In the genomic region with DNA sequence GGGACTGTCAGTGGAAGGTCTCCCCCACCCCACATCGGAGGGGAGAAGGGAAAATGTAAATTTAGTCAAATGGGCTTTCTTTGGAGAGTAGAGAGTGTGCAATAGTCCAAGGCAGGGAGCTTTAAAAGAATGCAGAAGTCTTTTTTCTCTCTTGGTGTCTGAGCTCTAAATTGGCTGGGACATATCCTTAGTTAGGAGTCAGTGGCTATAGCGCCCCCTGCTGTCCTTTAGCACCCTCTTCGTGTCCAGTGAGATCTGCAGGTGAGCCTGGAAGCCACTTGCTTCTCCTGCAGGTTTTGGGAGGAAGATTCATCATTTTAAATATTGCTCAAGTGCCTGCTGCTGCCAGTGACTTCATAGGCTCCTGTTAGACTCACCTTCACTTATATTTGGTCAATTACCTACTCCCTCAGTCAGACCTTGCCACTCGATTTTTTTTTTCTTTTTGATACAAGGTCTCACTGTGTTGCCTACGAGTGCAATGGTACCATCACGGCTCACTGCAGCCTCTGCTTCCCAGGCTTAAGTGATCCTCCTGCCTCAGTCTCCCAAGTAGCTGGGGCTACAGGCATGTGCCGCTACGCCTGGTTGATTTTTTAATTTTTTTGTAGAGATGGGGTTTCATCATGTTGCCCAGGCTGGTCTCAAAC, we compare ENCODE assay signal across 8 cellular contexts.
DNase-seq lines count a peak whose midpoint lies in the region; ATAC-seq and TF ChIP-seq lines count a peak whose summit lies in the region.

No MANE protein-coding gene starts in this region.

- no peaks in the 10 kb centered on the region for H3K36me3 ChIP-seq in SJSA1

- H3K27me3 Mint-ChIP-seq in activated naive CD4-positive, alpha-beta T cell treated with anti-CD3 and anti-CD28 coated beads for 36 hours (ENCODE audit: low read depth), result no peaks in the 10 kb centered on the region
- H3K27me3 Mint-ChIP-seq in glutamatergic neuron (ENCODE audit: unreplicated experiment), result no peaks in the 10 kb centered on the region

- DNase-seq in GF-D8 (lab: John Stamatoyannopoulos, UW) (peak; percentile 53), LHCN-M2 (ENCODE audit: low read depth) (peak; percentile 18), SJSA1 (ENCODE audit: low read depth in 1 of 2, low spot score in 2 of 2) (peak; percentile 45 to 70), glutamatergic neuron (peak; percentile 84), posterior vena cava (ENCODE audit: low spot score) (peak; percentile 92), ureter (ENCODE audit: low spot score) (peak; percentile 81)
- DNase-seq in activated naive CD4-positive, alpha-beta T cell treated with anti-CD3 and anti-CD28 coated beads for 36 hours, result peak; percentile 93

- ATAC-seq in GM21515 (IDR thresholded peaks at IDR 0.05; ENCODE audit: unreplicated experiment), result no peak

- no peaks in the 10 kb centered on the region for H3K27me3 ChIP-seq in SJSA1 (replicated peaks)

- no peak overlapping the region for H3K27ac ChIP-seq in SJSA1

- TF ChIP-seq CTCF in glutamatergic neuron (IDR thresholded peaks at IDR 0.05; ENCODE audit: partially characterized antibody, unreplicated experiment), result peak; percentile 88

- H3K27ac Mint-ChIP-seq in activated naive CD4-positive, alpha-beta T cell treated with anti-CD3 and anti-CD28 coated beads for 36 hours, result no peak overlapping the region
- no peak overlapping the region for H3K27ac Mint-ChIP-seq in glutamatergic neuron (ENCODE audit: unreplicated experiment)

- H3K4me3 Mint-ChIP-seq in activated naive CD4-positive, alpha-beta T cell treated with anti-CD3 and anti-CD28 coated beads for 36 hours, result no peak overlapping the region
- no peak overlapping the region for H3K4me3 Mint-ChIP-seq in glutamatergic neuron (ENCODE audit: unreplicated experiment)

- no peaks in the 10 kb centered on the region for H3K36me3 Mint-ChIP-seq in activated naive CD4-positive, alpha-beta T cell treated with anti-CD3 and anti-CD28 coated beads for 36 hours (ENCODE audit: low read depth)
- no peaks in the 10 kb centered on the region for H3K36me3 Mint-ChIP-seq in glutamatergic neuron (ENCODE audit: unreplicated experiment)

- CTCF ChIA-PET in activated naive CD4-positive, alpha-beta T cell treated with anti-CD3 and anti-CD28 coated beads for 36 hours (lab: Charles Lee), result interaction anchor here (0.5 to 9.8 kb wide), 41 partner anchors 10 to 494 kb away, joined by 3 to 195 read pairs (median 4); no protein-coding TSS in a partner anchor

- no peak overlapping the region for H3K4me3 ChIP-seq in SJSA1

- no peaks in the 10 kb centered on the region for H3K9me3 ChIP-seq in SJSA1 (replicated peaks)

- intact Hi-C loops in activated naive CD4-positive, alpha-beta T cell treated with anti-CD3 and anti-CD28 coated beads for 36 hours (cut with micrococcal nuclease), result loop anchor here (1.0 to 5.0 kb wide), 4 partner anchors 58 to 275 kb away; no protein-coding TSS in a partner anchor
- intact Hi-C loops in posterior vena cava (cut with DNase I), result loop anchor here (5.0 kb wide), 1 partner anchor 208 kb away; no protein-coding TSS in a partner anchor

- H3K4me1 ChIP-seq in SJSA1 (replicated peaks), result peaks cover 16% of the 10 kb centered on the region

- H3K9me3 Mint-ChIP-seq in activated naive CD4-positive, alpha-beta T cell treated with anti-CD3 and anti-CD28 coated beads for 36 hours, result no peaks in the 10 kb centered on the region
- no peaks in the 10 kb centered on the region for H3K9me3 Mint-ChIP-seq in glutamatergic neuron (ENCODE audit: unreplicated experiment)

- H3K4me1 Mint-ChIP-seq in activated naive CD4-positive, alpha-beta T cell treated with anti-CD3 and anti-CD28 coated beads for 36 hours (ENCODE audit: low read depth), result peaks cover 43% of the 10 kb centered on the region
- H3K4me1 Mint-ChIP-seq in glutamatergic neuron (ENCODE audit: low read depth, unreplicated experiment), result no peaks in the 10 kb centered on the region

Comparison
In these comparisons a context has a peak if more than half of its experiments do, and no peak if none do; other contexts are left out.
1. DNase-seq: peak in every context shown above with its lines; median percentile 93 in activated naive CD4-positive, alpha-beta T cell treated with anti-CD3 and anti-CD28 coated beads for 36 hours; 92 in posterior vena cava; 84 in glutamatergic neuron; 81 in ureter; 58 in SJSA1; 53 in GF-D8; 18 in LHCN-M2.